In genomic region chr13:112892759-112893569, GRCh38 we compare ENCODE assay signal across 8 cellular contexts.
DNase-seq lines count a peak whose midpoint lies in the region; ATAC-seq, FAIRE-seq and TF ChIP-seq lines count a peak whose summit lies in the region.

No MANE protein-coding gene starts in this region.

- H3K4me3 ChIP-seq in K562, result no peak overlapping the region
- H3K4me3 ChIP-seq in effector memory CD4-positive, alpha-beta T cell (ENCODE audit: insufficient read depth, low read depth, low read length, poor library complexity, severe bottlenecking), result no peak overlapping the region

- peak overlapping the region in 5 of 10 donors; percentile 22 to 73 (median 38) for H3K27ac Mint-ChIP-seq in naive thymus-derived CD8-positive, alpha-beta T cell

- intact Hi-C loops in K562 (cut with micrococcal nuclease), result no loop called here

- no peaks in the 10 kb centered on the region for H3K9me1 ChIP-seq in K562 (ENCODE audit: control insufficient read depth, insufficient read depth, low read length)

- no peaks in the 10 kb centered on the region for H3K36me3 Mint-ChIP-seq in naive thymus-derived CD8-positive, alpha-beta T cell

- H3K4me1 ChIP-seq in K562 (replicated peaks in 1 of 2; ENCODE audit: control insufficient read depth in 2 of 2, insufficient read depth in 2 of 2, low read length in 2 of 2), result peaks cover 0 to 43% of the 10 kb centered on the region in 2 experiments; a peak in 2 of 5 replicates
- peaks cover 10% of the 10 kb centered on the region for H3K4me1 ChIP-seq in effector memory CD4-positive, alpha-beta T cell (ENCODE audit: control insufficient read depth, insufficient read depth, low read length, poor library complexity, severe bottlenecking)

- TF ChIP-seq POLR2A in K562 (conservative IDR thresholded peaks at IDR 0.05), result no peak

- no peaks in the 10 kb centered on the region for H3K79me2 ChIP-seq in K562 (ENCODE audit: control insufficient read depth, insufficient read depth, low read length)

- H3K4me3 Mint-ChIP-seq in naive thymus-derived CD8-positive, alpha-beta T cell, result peak overlapping the region in 8 of 10 donors; percentile 3 to 64 (median 40)

- no peak overlapping the region for H2AFZ ChIP-seq in K562 (ENCODE audit: low read depth, low read length)

- BruUV-seq in K562 (replicated peaks; lab: Mats Ljungman, UMichigan), result no TSS peak

- H3K4me1 Mint-ChIP-seq in naive thymus-derived CD8-positive, alpha-beta T cell, result peaks cover 3 to 20% (median 16%) of the 10 kb centered on the region in 4 donors

- CTCF ChIA-PET in K562 (lab: Yijun Ruan, JAX; ENCODE audit: low intra/inter-chr PET ratio), result no interaction called here

- H3K27me3 ChIP-seq in K562 (ENCODE audit: control insufficient read depth in 2 of 2, insufficient read depth in 2 of 2, low read length in 2 of 2), result peaks cover 30 to 91% of the 10 kb centered on the region in 2 experiments
- peaks cover 19% of the 10 kb centered on the region for H3K27me3 ChIP-seq in effector memory CD4-positive, alpha-beta T cell (replicated peaks; ENCODE audit: control insufficient read depth, insufficient read depth, low read length, poor library complexity, severe bottlenecking)

- FAIRE-seq in K562 (lab: Jason Lieb, UNC) (no peak), urothelium cell line (lab: Jason Lieb, UNC) (no peak)

- H3K9me3 ChIP-seq in K562 (replicated peaks; ENCODE audit: control insufficient read depth, insufficient read depth, low read depth, low read length), result no peaks in the 10 kb centered on the region
- no peaks in the 10 kb centered on the region for H3K9me3 ChIP-seq in effector memory CD4-positive, alpha-beta T cell (ENCODE audit: control insufficient read depth, low read length)

- no peak overlapping the region for H3K4me2 ChIP-seq in K562 (ENCODE audit: insufficient read depth, low read length)

- no peak overlapping the region for H3K9ac ChIP-seq in K562 (ENCODE audit: insufficient read depth in 1 of 2, low read depth in 2 of 2, low read length in 2 of 2)

- H4K20me1 ChIP-seq in K562 (replicated peaks; ENCODE audit: control insufficient read depth, insufficient read depth, low read length), result peaks cover 7% of the 10 kb centered on the region; the same call in 1 of the 2 replicates

- TF ChIP-seq RAD21 in K562 (CRISPR knock-in tag; conservative IDR thresholded peaks at IDR 0.05 in 1 of 2, IDR thresholded peaks at IDR 0.05 in 1 of 2), result no peak

- DNase-seq in ELF-1 (ENCODE audit: low read depth, low spot score) (peak; percentile 50), HT-29 (ENCODE audit: low spot score) (peak; percentile 47), K562 (ENCODE audit: extremely low read depth in 1 of 4, low spot score in 3 of 4) (no peak), urothelium cell line (ENCODE audit: low spot score) (no peak)
- no peak for DNase-seq in naive thymus-derived CD8-positive, alpha-beta T cell
- no peak for DNase-seq in effector memory CD4-positive, alpha-beta T cell

- TF ChIP-seq EP300 in K562 (IDR thresholded peaks at IDR 0.05; ENCODE audit: low read length), result no peak

- no peak for TF ChIP-seq CTCF in K562 (IDR thresholded peaks at IDR 0.05 in 2 of 3, conservative IDR thresholded peaks at IDR 0.05 in 1 of 3; ENCODE audit: insufficient read depth in 2 of 3, low read depth in 1 of 3, low read length in 3 of 3)

- no peaks in the 10 kb centered on the region for H3K9me3 Mint-ChIP-seq in naive thymus-derived CD8-positive, alpha-beta T cell

- ATAC-seq in K562 (no peak), GM18870 (IDR thresholded peaks at IDR 0.05; ENCODE audit: unreplicated experiment) (no peak)
- ATAC-seq in naive thymus-derived CD8-positive, alpha-beta T cell, result no peak
- ATAC-seq in activated CD4-positive, CD25-positive, alpha-beta regulatory T cell treated with anti-CD3 and anti-CD28 coated beads, Interleukin-2, amount 50 U/mL, for 24 hours, result no peak

- WGBS in K562 (ENCODE audit: insufficient coverage, low coverage, missing lambda C conversion rate), result 54% methylated on average over 7 of the region's 24 CpGs

- H3K36me3 ChIP-seq in K562 (ENCODE audit: control insufficient read depth, insufficient read depth, low read length), result no peaks in the 10 kb centered on the region
- no peaks in the 10 kb centered on the region for H3K36me3 ChIP-seq in effector memory CD4-positive, alpha-beta T cell (ENCODE audit: control insufficient read depth, insufficient read depth, low read length)

- no peak overlapping the region for H3K27ac ChIP-seq in K562 (ENCODE audit: extremely low read depth, low read depth, low read length)
- no peak overlapping the region for H3K27ac ChIP-seq in effector memory CD4-positive, alpha-beta T cell (ENCODE audit: insufficient read depth, low read length, poor library complexity, severe bottlenecking)

- POLR2A ChIA-PET in K562 (lab: Yijun Ruan, JAX), result interaction anchor here (1.1 kb wide), 1 partner anchor 38 kb away, joined by 3 read pairs; no protein-coding TSS in a partner anchor
- POLR2A ChIA-PET in naive thymus-derived CD8-positive, alpha-beta T cell (lab: Charles Lee), result no interaction called here

- H3K27me3 Mint-ChIP-seq in naive thymus-derived CD8-positive, alpha-beta T cell, result peaks cover 0 to 18% (median 4%) of the 10 kb centered on the region in 5 donors

- in situ Hi-C loops in K562 (cut with MboI), result no loop called here

TF ChIP-seq in K562, 482 proteins besides CTCF, POLR2A, EP300 and RAD21:
- peak; percentile 78 for TF ChIP-seq ZNF263 (CRISPR knock-in tag; IDR thresholded peaks at IDR 0.05; ENCODE audit: borderline replicate concordance)
- TF ChIP-seq MCM5 (IDR thresholded peaks at IDR 0.05; ENCODE audit: low read depth), result no peak
- no peak for TF ChIP-seq ATF1 (CRISPR knock-in tag; IDR thresholded peaks at IDR 0.05)
- TF ChIP-seq ATF1 (tag; IDR thresholded peaks at IDR 0.05), result no peak
- no peak for TF ChIP-seq ZNF518B (CRISPR knock-in tag; IDR thresholded peaks at IDR 0.05)
- TF ChIP-seq, protein P1, sequence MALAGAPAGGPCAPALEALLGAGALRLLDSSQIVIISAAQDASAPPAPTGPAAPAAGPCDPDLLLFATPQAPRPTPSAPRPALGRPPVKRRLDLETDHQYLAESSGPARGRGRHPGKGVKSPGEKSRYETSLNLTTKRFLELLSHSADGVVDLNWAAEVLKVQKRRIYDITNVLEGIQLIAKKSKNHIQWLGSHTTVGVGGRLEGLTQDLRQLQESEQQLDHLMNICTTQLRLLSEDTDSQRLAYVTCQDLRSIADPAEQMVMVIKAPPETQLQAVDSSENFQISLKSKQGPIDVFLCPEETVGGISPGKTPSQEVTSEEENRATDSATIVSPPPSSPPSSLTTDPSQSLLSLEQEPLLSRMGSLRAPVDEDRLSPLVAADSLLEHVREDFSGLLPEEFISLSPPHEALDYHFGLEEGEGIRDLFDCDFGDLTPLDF (CRISPR knock-in tag; IDR thresholded peaks at IDR 0.05), result no peak
- TF ChIP-seq SPI1 (IDR thresholded peaks at IDR 0.05; ENCODE audit: borderline replicate concordance, low read depth, low read length), result peak; percentile 62; the same call in 1 of the 2 replicates
TF ChIP-seq in K562: peak in this region for 2.

Comparison
In these comparisons a context has a peak if more than half of its experiments do, and no peak if none do; other contexts are left out.
1. DNase-seq: peak in ELF-1 (single experiment) and HT-29 (single experiment); none in K562 (0 of 4), naive thymus-derived CD8-positive, alpha-beta T cell (0 of 10), effector memory CD4-positive, alpha-beta T cell (0 of 3) and urothelium cell line (single experiment).